Comparison of ENCODE assay signal across 18 cellular contexts in the genomic region with DNA sequence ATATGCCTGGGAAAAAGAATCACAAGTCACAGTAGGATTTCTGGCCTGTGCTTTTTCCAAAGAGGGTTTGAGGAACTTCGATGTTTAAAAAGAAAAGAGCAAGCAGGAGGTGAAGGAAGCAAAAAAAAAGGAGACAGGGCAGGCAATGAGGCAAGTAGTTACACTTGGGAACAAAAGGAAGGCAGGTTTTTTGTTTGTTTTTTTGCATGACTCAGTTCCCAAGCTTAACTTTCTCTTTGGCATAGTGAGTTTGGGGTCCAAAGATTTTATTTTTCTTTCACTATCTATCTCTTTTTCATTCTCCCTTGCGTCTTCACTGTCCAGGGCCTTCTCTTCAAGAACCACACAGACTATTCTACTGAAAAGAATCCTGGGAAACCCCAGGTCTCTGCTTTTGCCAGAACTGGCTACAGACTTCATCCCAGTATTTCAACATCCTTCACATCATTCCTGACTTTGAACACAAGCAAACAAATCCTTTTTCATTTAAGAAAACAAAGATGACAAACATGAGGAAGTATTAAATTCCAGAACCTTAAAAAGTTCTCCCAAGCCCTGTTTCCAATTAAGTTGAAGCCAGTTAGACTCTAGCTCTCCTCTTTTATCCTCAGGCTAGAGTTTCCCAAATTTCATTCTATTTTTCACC.
DNase-seq lines count a peak whose midpoint lies in the region; ATAC-seq and TF ChIP-seq lines count a peak whose summit lies in the region.
"Had no signal": no experiment of that assay in that cellular context is flagged by ENCODE, and none has a peak within 500 bp of the region (broad histone marks: within the 10 kb centered on the region; RNA-seq: fewer than 3 reads in every experiment).

No MANE protein-coding gene starts in this region.

- no peak overlapping the region for H3K4me3 ChIP-seq in AG10803 (ENCODE audit: low read length)
- H3K4me3 ChIP-seq in PC-9: no peak overlapping the region
- H3K4me3 ChIP-seq in fibroblast of pulmonary artery (replicated peaks; ENCODE audit: low read depth, low read length): no peak overlapping the region
- no peak overlapping the region for H3K4me3 ChIP-seq in esophagus squamous epithelium
- H3K4me3 ChIP-seq: adrenal gland, dorsolateral prefrontal cortex, ovary had no signal

- WGBS in esophagus squamous epithelium, 2 donors: 38 to 40% methylated on average over 2 of the region's 2 CpGs

- in situ Hi-C loops in KBM-7 (cut with MboI; ENCODE audit: low pct_unique_long_range_greater_than_20kb, low sequenced_read_pairs): no loop called here

- POLR2A ChIA-PET in PC-9 (lab: Charles Lee; ENCODE audit: unreplicated experiment): interaction anchor here (0.7 kb wide), 1 partner anchor 16 kb away, joined by 9 read pairs; no protein-coding TSS in a partner anchor

- H3K4me1 ChIP-seq in PC-9 (replicated peaks; ENCODE audit: insufficient read depth) (no peaks in the 10 kb centered on the region), esophagus squamous epithelium (peaks cover 0 to 5% (median 0%) of the 10 kb centered on the region in 3 donors)

- CTCF ChIA-PET in PC-9 (lab: Charles Lee): no interaction called here

- intact Hi-C loops in PC-9 (cut with micrococcal nuclease; ENCODE audit: unreplicated experiment) (no loop called here), esophagus squamous epithelium (cut with DNase I) (no loop called here)

- H3K9me3 ChIP-seq in PC-9 (ENCODE audit: insufficient read depth, low read depth): no peaks in the 10 kb centered on the region
- no peaks in the 10 kb centered on the region for H3K9me3 ChIP-seq in esophagus squamous epithelium
- H3K9me3 ChIP-seq: adrenal gland, ovary had no signal

- H3K4me2 ChIP-seq in PC-9: no peak overlapping the region

- H3K79me2 ChIP-seq in PC-9 (ENCODE audit: low read depth): no peaks in the 10 kb centered on the region

- 0 out of 2 replicates have a peak, but pooled peaks cover 4% of the 10 kb centered on the region for H3F3A ChIP-seq in PC-9 (ENCODE audit: insufficient read depth, low read depth)

- no peaks in the 10 kb centered on the region for H3K36me3 ChIP-seq in PC-9 (ENCODE audit: low read depth)
- H3K36me3 ChIP-seq in esophagus squamous epithelium: no peaks in the 10 kb centered on the region
- H3K36me3 ChIP-seq: adrenal gland, ovary had no signal

- no peak for TF ChIP-seq POLR2A in esophagus squamous epithelium (IDR thresholded peaks at IDR 0.05)

- TF ChIP-seq CTCF in AG10803 (conservative IDR thresholded peaks at IDR 0.05; ENCODE audit: low read length) (no peak), PC-9 (conservative IDR thresholded peaks at IDR 0.05) (no peak), fibroblast of pulmonary artery (IDR thresholded peaks at IDR 0.05; ENCODE audit: low read length, missing control alignments) (no peak), esophagus squamous epithelium (IDR thresholded peaks at IDR 0.05) (no peak)

- H3K27me3 ChIP-seq in PC-9 (ENCODE audit: insufficient read depth, low read depth) (no peaks in the 10 kb centered on the region), esophagus squamous epithelium (no peaks in the 10 kb centered on the region)
- H3K27me3 ChIP-seq: adrenal gland, ovary had no signal

- H2AFZ ChIP-seq in PC-9: peak overlapping the region; percentile 48; the same call in 1 of the 2 replicates

- peak overlapping the region; percentile 29; the same call in 1 of the 2 replicates for H3K27ac ChIP-seq in PC-9
- H3K27ac ChIP-seq in esophagus squamous epithelium: peak overlapping the region in 2 of 4 donors; percentile 26 to 50

- BruUV-seq in PC-9 (replicated peaks; lab: Mats Ljungman, UMichigan): no TSS peak

- H3K9me2 ChIP-seq in PC-9 (ENCODE audit: insufficient read depth): no peaks in the 10 kb centered on the region

- ATAC-seq in esophagus mucosa: no peak
- ATAC-seq: activated CD4-positive, CD25-positive, alpha-beta regulatory T cell treated with anti-CD3 and anti-CD28 coated beads, Interleukin-2, amount 50 U/mL, for 24 hours had no signal

- DNase-seq in AG10803 (ENCODE audit: low read depth): peak; percentile 93
- no peak for DNase-seq in PC-9
- peak; percentile 68 for DNase-seq in fibroblast of pulmonary artery (ENCODE audit: low read depth)
- DNase-seq in renal cortical epithelial cell (ENCODE audit: low read depth): peak; percentile 53
- no peak for DNase-seq in activated CD4-positive, alpha-beta T cell treated with anti-CD3 and anti-CD28 coated beads for 4 hours
- no peak for DNase-seq in esophagus squamous epithelium (lab: John Stamatoyannopoulos, UW)
- DNase-seq in KBM-7: no peak
- DNase-seq: activated T-cell treated with anti-CD3 and anti-CD28 coated beads, Interleukin-2, amount 50 U/mL, for 24 hours; adrenal gland; C1 segment of cervical spinal cord; DMS79; dorsolateral prefrontal cortex; GOT3; NCI-H2171; ovary; stimulated activated CD4-positive, alpha-beta T cell treated with anti-CD3 and anti-CD28 coated beads, Interleukin-2, amount 100 ng/mL, for 24 hours had no signal

- H4K20me1 ChIP-seq in PC-9 (ENCODE audit: insufficient read depth): no peaks in the 10 kb centered on the region

Comparison
In these comparisons a context has a peak if more than half of its experiments do, and no peak if none do; other contexts are left out.
1. DNase-seq: peak in AG10803 (single experiment), fibroblast of pulmonary artery (single experiment) and renal cortical epithelial cell (single experiment); none in PC-9 (0 of 2), activated CD4-positive, alpha-beta T cell treated with anti-CD3 and anti-CD28 coated beads for 4 hours (0 of 2), esophagus squamous epithelium (single experiment) and KBM-7 (single experiment).